30 cellular contexts compared by ENCODE assay signal in genomic region chr18:27619906-27620305, GRCh38.
"Had no signal": no experiment of that assay in that cellular context is flagged by ENCODE, and none has a peak within 500 bp of the region (broad histone marks: within the 10 kb centered on the region; RNA-seq: fewer than 3 reads in every experiment).

No MANE protein-coding gene starts in this region.

- H3K4me3 ChIP-seq: ascending aorta, SJSA1 had no signal

- H3K36me3 Mint-ChIP-seq: activated CD4-positive, alpha-beta memory T cell treated with anti-CD3 and anti-CD28 coated beads for 36 hours; activated naive CD4-positive, alpha-beta T cell treated with anti-CD3 and anti-CD28 coated beads, Interleukin-2, amount 50 U/mL, for 72 hours; brain; WTC11 had no signal

- H3K4me3 Mint-ChIP-seq: activated CD4-positive, alpha-beta memory T cell treated with anti-CD3 and anti-CD28 coated beads for 36 hours; activated CD4-positive, alpha-beta T cell treated with anti-CD3 and anti-CD28 coated beads, Interleukin-2, amount 10 ng/mL, durations not matched to agents 24 days and 14 days; activated naive CD8-positive, alpha-beta T cell treated with anti-CD3 and anti-CD28 coated beads, Interleukin-2, amount 50 U/mL, for 24 hours; activated T-cell treated with anti-CD3 and anti-CD28 coated beads, Interleukin-2, amount 50 U/mL, for 4 hours; brain; WTC11 had no signal

- H3K27ac Mint-ChIP-seq: activated CD4-positive, alpha-beta memory T cell treated with anti-CD3 and anti-CD28 coated beads for 36 hours; activated CD4-positive, alpha-beta T cell treated with anti-CD3 and anti-CD28 coated beads, Interleukin-2, amount 10 ng/mL, durations not matched to agents 24 days and 14 days; activated naive CD4-positive, alpha-beta T cell treated with anti-CD3 and anti-CD28 coated beads, Interleukin-2, amount 50 U/mL, for 72 hours; activated naive CD8-positive, alpha-beta T cell treated with anti-CD3 and anti-CD28 coated beads, Interleukin-2, amount 50 U/mL, for 24 hours; brain; WTC11 had no signal

- H3K27me3 ChIP-seq: ascending aorta, SJSA1 had no signal

- ATAC-seq: activated naive CD4-positive, alpha-beta T cell treated with anti-CD3 and anti-CD28 coated beads, Interleukin-2, amount 50 U/mL, for 72 hours; activated naive CD8-positive, alpha-beta T cell treated with anti-CD3 and anti-CD28 coated beads, Interleukin-2, amount 50 U/mL, for 24 hours; activated T-cell treated with anti-CD3 and anti-CD28 coated beads, Interleukin-2, amount 50 U/mL, for 4 hours; Panc1; SK-N-SH treated with all-trans-retinoic acid at 6 μM for 48 hours; WTC11 had no signal

- H3K4me1 ChIP-seq: ascending aorta, SJSA1 had no signal

- DNase-seq: activated CD4-positive, alpha-beta memory T cell treated with anti-CD3 and anti-CD28 coated beads for 36 hours; activated CD4-positive, alpha-beta T cell treated with anti-CD3 and anti-CD28 coated beads, Interleukin-2, amount 10 ng/mL, durations not matched to agents 24 days and 14 days; activated CD4-positive, CD25-positive, alpha-beta regulatory T cell treated with anti-CD3 and anti-CD28 coated beads, Interleukin-2, amount 50 U/mL, for 72 hours; activated CD8-positive, alpha-beta memory T cell treated with anti-CD3 and anti-CD28 coated beads for 24 hours; activated effector memory CD4-positive, alpha-beta T cell treated with anti-CD3 and anti-CD28 coated beads, Interleukin-2, amount 50 U/mL, for 16 hours; activated naive CD4-positive, alpha-beta T cell treated with Interleukin-2 at 50 U/mL for 16 hours; activated naive CD8-positive, alpha-beta T cell treated with anti-CD3 and anti-CD28 coated beads, Interleukin-2, amount 50 U/mL, for 24 hours; activated T-cell treated with anti-CD3 and anti-CD28 coated beads, Interleukin-2, amount 50 U/mL, for 4 hours; amniotic stem cell; MM.1S; NCI-H1105; NCI-H1436; NCI-H1694 treated with DMSO at 0.1 percent for 48 hours; NCI-H2029 treated with DMSO at 0.1 percent for 48 hours; NCI-H345; NCI-H510A; NCI-H526 treated with DMSO at 0.1 percent for 48 hours; NCI-H82; OCI-M1; RPMI8226; SHP77; SW 1271; T-helper 9 cell had no signal

- H3K9me3 Mint-ChIP-seq: activated CD4-positive, alpha-beta T cell treated with anti-CD3 and anti-CD28 coated beads, Interleukin-2, amount 10 ng/mL, durations not matched to agents 24 days and 14 days; WTC11 had no signal

- H3K27me3 Mint-ChIP-seq: activated CD4-positive, alpha-beta memory T cell treated with anti-CD3 and anti-CD28 coated beads for 36 hours; activated CD4-positive, alpha-beta T cell treated with anti-CD3 and anti-CD28 coated beads, Interleukin-2, amount 10 ng/mL, durations not matched to agents 24 days and 14 days; activated naive CD8-positive, alpha-beta T cell treated with anti-CD3 and anti-CD28 coated beads, Interleukin-2, amount 50 U/mL, for 24 hours; brain had no signal

- H3K27ac ChIP-seq: ascending aorta, SJSA1 had no signal

- H3K4me1 Mint-ChIP-seq: activated CD4-positive, alpha-beta T cell treated with anti-CD3 and anti-CD28 coated beads, Interleukin-2, amount 10 ng/mL, durations not matched to agents 24 days and 14 days; activated naive CD8-positive, alpha-beta T cell treated with anti-CD3 and anti-CD28 coated beads, Interleukin-2, amount 50 U/mL, for 24 hours had no signal

- H3K36me3 ChIP-seq: ascending aorta, SJSA1 had no signal
